Comparison of ENCODE assay signal across 19 cellular contexts in genomic region chr20:17499041-17499440, GRCh38. TPM values are rescaled to one million over a fixed set of nuclear protein-coding genes. Genes with fewer than 3 reads are reported as not detected.
DNase-seq lines count a peak whose midpoint lies in the region; ATAC-seq lines count a peak whose summit lies in the region.
"Had no signal": no experiment of that assay in that cellular context is flagged by ENCODE, and none has a peak within 500 bp of the region (broad histone marks: within the 10 kb centered on the region; RNA-seq: fewer than 3 reads in every experiment).

No MANE protein-coding gene starts in this region.

- no peaks in the 10 kb centered on the region for H3K79me2 ChIP-seq in mesendoderm (ENCODE audit: control insufficient read depth, insufficient read depth, low read length)

- H2AK5ac ChIP-seq in mesendoderm (ENCODE audit: low read length): no peak overlapping the region

- H4K5ac ChIP-seq in mesendoderm (ENCODE audit: low read length): no peak overlapping the region

- ATAC-seq in GM18498 (IDR thresholded peaks at IDR 0.05; ENCODE audit: unreplicated experiment): no peak
- ATAC-seq: body of pancreas, pancreas had no signal

- H3K4me3 ChIP-seq in mesendoderm (ENCODE audit: low read length): no peak overlapping the region
- H3K4me3 ChIP-seq: body of pancreas, pancreas, stomach had no signal

- H3K79me1 ChIP-seq in mesendoderm (ENCODE audit: low read length): no peaks in the 10 kb centered on the region

- no peaks in the 10 kb centered on the region for H3K4me1 ChIP-seq in mesendoderm (ENCODE audit: control insufficient read depth, low read depth, low read length)
- H3K4me1 ChIP-seq: body of pancreas, pancreas had no signal

- H3K27me3 ChIP-seq in mesendoderm (ENCODE audit: insufficient read depth, low read length, poor library complexity): no peaks in the 10 kb centered on the region
- H3K27me3 ChIP-seq: body of pancreas, pancreas, stomach had no signal

- H3K27ac ChIP-seq in epithelial cell of prostate (peak overlapping the region; percentile 41), mesendoderm (ENCODE audit: low read depth, low read length) (no peak overlapping the region)
- H3K27ac ChIP-seq: body of pancreas, pancreas, stomach had no signal

- no peak overlapping the region for H2BK5ac ChIP-seq in mesendoderm (ENCODE audit: low read length)

- no peaks in the 10 kb centered on the region for H3K36me3 ChIP-seq in mesendoderm (ENCODE audit: control insufficient read depth, insufficient read depth, low read length)
- H3K36me3 ChIP-seq: pancreas, stomach had no signal

- H2BK120ac ChIP-seq in mesendoderm (ENCODE audit: low read depth, low read length): no peak overlapping the region

- no peak overlapping the region for H3K56ac ChIP-seq in mesendoderm (ENCODE audit: low read length)

- no peak overlapping the region for H4K8ac ChIP-seq in mesendoderm (ENCODE audit: low read depth, low read length)

- no peak overlapping the region for H3K9ac ChIP-seq in mesendoderm (ENCODE audit: low read length)

- H3K18ac ChIP-seq in mesendoderm (ENCODE audit: low read length): no peak overlapping the region

- no peak overlapping the region for H3K23ac ChIP-seq in mesendoderm (ENCODE audit: low read length)

- H2BK15ac ChIP-seq in mesendoderm (replicated peaks; ENCODE audit: low read depth): no peak overlapping the region

- no peak overlapping the region for H3K4me2 ChIP-seq in mesendoderm (ENCODE audit: low read length)

- no peak overlapping the region for H3K4ac ChIP-seq in mesendoderm (ENCODE audit: low read depth, low read length)

- no CpG with 5 or more reads among the region's 5 CpGs for WGBS in mesendoderm (ENCODE audit: extremely low coverage, insufficient coverage, low lambda C conversion rate)

- DNase-seq in Daoy (ENCODE audit: low read depth): peak; percentile 15
- peak; percentile 72 for DNase-seq in M059J (ENCODE audit: low read depth)
- peak; percentile 22 for DNase-seq in epithelial cell of prostate (ENCODE audit: low read depth, low spot score)
- DNase-seq in mesendoderm: peak; percentile 13
- DNase-seq in GM19240 (ENCODE audit: insufficient read length, low spot score): no peak
- no peak for DNase-seq in activated CD8-positive, alpha-beta memory T cell treated with anti-CD3 and anti-CD28 coated beads for 24 hours
- no peak for DNase-seq in NCI-H187 (lab: John Stamatoyannopoulos, UW)
- DNase-seq: activated CD4-positive, alpha-beta T cell treated with anti-CD3 and anti-CD28 coated beads, Interleukin-2, amount 50 U/mL, for 48 hours; activated naive CD4-positive, alpha-beta T cell treated with anti-CD3 and anti-CD28 coated beads, Interleukin-2, amount 50 U/mL, for 16 hours; activated T-cell treated with anti-CD3 and anti-CD28 coated beads, Interleukin-2, amount 50 U/mL, for 24 hours; body of pancreas; Calu3; GDM1; naive B cell; NCI-H146; pancreas; Right ventricle myocardium superior; stomach had no signal

RNA-seq across cellular contexts. Expression of gene BFSP1, which starts 32.1 kb away (rescaled TPM):
- total RNA-seq in Daoy (2014; rRNA removed; shearing (Covaris generic)): 0.42 and 4.2 TPM in 2 replicates
- total RNA-seq in M059J (2014; rRNA removed; shearing (Covaris generic)): 4.8 and 5.5 TPM in 2 replicates
- 2.2 TPM for polyA plus RNA-seq in mesendoderm (2013, experiment 1 of 2)
- polyA plus RNA-seq in mesendoderm (2013, experiment 2 of 2): 2.4 TPM

Comparison
In these comparisons a context has a peak if more than half of its experiments do, and no peak if none do; other contexts are left out.
1. DNase-seq: peak in Daoy (single experiment), M059J (single experiment), epithelial cell of prostate (single experiment) and mesendoderm (single experiment); none in GM19240 (single experiment), activated CD8-positive, alpha-beta memory T cell treated with anti-CD3 and anti-CD28 coated beads for 24 hours (single experiment) and NCI-H187 (0 of 2).